In genomic region chr1:232476538-232476950, GRCh38 we compare ENCODE assay signal across 23 cellular contexts.
DNase-seq lines count a peak whose midpoint lies in the region; ATAC-seq, FAIRE-seq and TF ChIP-seq lines count a peak whose summit lies in the region.
"Had no signal": no experiment of that assay in that cellular context is flagged by ENCODE, and none has a peak within 500 bp of the region (broad histone marks: within the 10 kb centered on the region; RNA-seq: fewer than 3 reads in every experiment).

No MANE protein-coding gene starts in this region.

- peak; percentile 52 for ATAC-seq in aorta (ENCODE audit: low FRiP score)
- ATAC-seq: activated CD4-positive, CD25-positive, alpha-beta regulatory T cell treated with anti-CD3 and anti-CD28 coated beads, Interleukin-2, amount 50 U/mL, for 24 hours; left colon; stimulated activated naive B cell treated with anti-CD40 and anti-IgM and Interleukin-4, amounts not matched to agents 10 μg/mL and 1 μg/mL and 100 μg/mL, for 72 hours had no signal

- H3K27me3 ChIP-seq in breast epithelium (no peaks in the 10 kb centered on the region), bronchial epithelial cell (ENCODE audit: control insufficient read depth, insufficient read depth, low read length) (no peaks in the 10 kb centered on the region), aorta (ENCODE audit: control insufficient read depth in 1 of 2, insufficient read depth in 2 of 2, low read length in 1 of 2) (no peaks in the 10 kb centered on the region), PC-9 (ENCODE audit: insufficient read depth, low read depth) (no peaks in the 10 kb centered on the region)

- H3K9me2 ChIP-seq in PC-9 (ENCODE audit: insufficient read depth), result no peaks in the 10 kb centered on the region

- peaks cover 43% of the 10 kb centered on the region for H3K4me1 Mint-ChIP-seq in MCF 10A (ENCODE audit: insufficient read depth, unreplicated experiment)

- H3K4me3 ChIP-seq in breast epithelium (no peak overlapping the region), bronchial epithelial cell (ENCODE audit: low read depth, low read length) (no peak overlapping the region), aorta (ENCODE audit: low read length in 2 of 2) (no peak overlapping the region), PC-9 (no peak overlapping the region)
- H3K4me3 ChIP-seq: thoracic aorta had no signal

- H3F3A ChIP-seq in PC-9 (ENCODE audit: insufficient read depth, low read depth), result peaks cover 11% of the 10 kb centered on the region; the same call in 1 of the 2 replicates

- 73 to 74% methylated on average over 2 of the region's 2 CpGs for WGBS in aorta, 2 donors

- no peaks in the 10 kb centered on the region for H3K27me3 Mint-ChIP-seq in MCF 10A (ENCODE audit: insufficient read depth, unreplicated experiment)
- H3K27me3 Mint-ChIP-seq: activated CD4-positive, alpha-beta memory T cell treated with anti-CD3 and anti-CD28 coated beads, Interleukin-2, amount 10 ng/mL, durations not matched to agents 7 days and 5 days had no signal

- no peak overlapping the region for H3K27ac ChIP-seq in breast epithelium
- H3K27ac ChIP-seq in aorta (ENCODE audit: low read depth in 1 of 2, low read length in 2 of 2), result no peak overlapping the region
- no peak overlapping the region for H3K27ac ChIP-seq in PC-9
- H3K27ac ChIP-seq: 22Rv1, KMS-11, thoracic aorta had no signal

- H3K36me3 Mint-ChIP-seq in MCF 10A (ENCODE audit: insufficient read depth, unreplicated experiment), result peaks cover 26% of the 10 kb centered on the region
- H3K36me3 Mint-ChIP-seq: stimulated activated naive B cell treated with anti-CD40 and anti-IgM and Interleukin-4, amounts not matched to agents 10 μg/mL and 1 μg/mL and 100 μg/mL, for 72 hours had no signal

- no peak for TF ChIP-seq POLR2A in breast epithelium (IDR thresholded peaks at IDR 0.05)

- POLR2A ChIA-PET in MCF 10A (lab: Yijun Ruan, JAX), result interaction anchor here (0.8 to 3.8 kb wide), 7 partner anchors 10 to 545 kb away, joined by 3 to 12 read pairs (median 3); no protein-coding TSS in a partner anchor
- POLR2A ChIA-PET in PC-9 (lab: Charles Lee; ENCODE audit: unreplicated experiment), result no interaction called here

- no peaks in the 10 kb centered on the region for H3K79me2 ChIP-seq in PC-9 (ENCODE audit: low read depth)

- H3K4me1 ChIP-seq in breast epithelium (no peaks in the 10 kb centered on the region), aorta (ENCODE audit: control insufficient read depth in 1 of 2, insufficient read depth in 2 of 2, low read length in 2 of 2) (peaks cover 2 to 3% of the 10 kb centered on the region in 2 donors), PC-9 (replicated peaks; ENCODE audit: insufficient read depth) (peaks cover 15% of the 10 kb centered on the region)
- H3K4me1 ChIP-seq: Caco-2 had no signal

- H3K9me3 ChIP-seq in breast epithelium, result no peaks in the 10 kb centered on the region
- no peaks in the 10 kb centered on the region for H3K9me3 ChIP-seq in aorta (ENCODE audit: control insufficient read depth, low read length)
- H3K9me3 ChIP-seq in PC-9 (ENCODE audit: insufficient read depth, low read depth), result no peaks in the 10 kb centered on the region
- H3K9me3 ChIP-seq: Caco-2, thoracic aorta had no signal

- H3K36me3 ChIP-seq in breast epithelium (no peaks in the 10 kb centered on the region), bronchial epithelial cell (ENCODE audit: control insufficient read depth, insufficient read depth, low read length) (no peaks in the 10 kb centered on the region), aorta (ENCODE audit: control insufficient read depth in 1 of 2, insufficient read depth in 2 of 2, low read length in 1 of 2) (no peaks in the 10 kb centered on the region), PC-9 (ENCODE audit: low read depth) (no peaks in the 10 kb centered on the region)
- H3K36me3 ChIP-seq: thoracic aorta had no signal

- no peaks in the 10 kb centered on the region for H4K20me1 ChIP-seq in PC-9 (ENCODE audit: insufficient read depth)

- H3K9me3 Mint-ChIP-seq in MCF 10A (ENCODE audit: unreplicated experiment), result no peaks in the 10 kb centered on the region
- H3K9me3 Mint-ChIP-seq: activated CD4-positive, alpha-beta memory T cell treated with anti-CD3 and anti-CD28 coated beads, Interleukin-2, amount 10 ng/mL, durations not matched to agents 7 days and 5 days; stimulated activated naive B cell treated with anti-CD40 and anti-IgM and Interleukin-4, amounts not matched to agents 10 μg/mL and 1 μg/mL and 100 μg/mL, for 72 hours had no signal

- no TSS peak for BruUV-seq in MCF 10A (replicated peaks; lab: Mats Ljungman, UMichigan)
- no TSS peak for BruUV-seq in PC-9 (replicated peaks; lab: Mats Ljungman, UMichigan)

- no peak overlapping the region for H3K4me2 ChIP-seq in PC-9
- H3K4me2 ChIP-seq: KMS-11 had no signal

- CTCF ChIA-PET in MCF 10A (lab: Yijun Ruan, JAX), result interaction anchor here (0.9 to 1.7 kb wide), 6 partner anchors 9 to 721 kb away, joined by 3 to 7 read pairs (median 4); no protein-coding TSS in a partner anchor
- CTCF ChIA-PET in PC-9 (lab: Charles Lee), result no interaction called here

- FAIRE-seq in bronchial epithelial cell (lab: Jason Lieb, UNC), result no peak

- no peak overlapping the region for H3K27ac Mint-ChIP-seq in MCF 10A (ENCODE audit: low read depth, unreplicated experiment)
- H3K27ac Mint-ChIP-seq: activated CD4-positive, alpha-beta memory T cell treated with anti-CD3 and anti-CD28 coated beads, Interleukin-2, amount 10 ng/mL, durations not matched to agents 7 days and 5 days; stimulated activated naive B cell treated with anti-CD40 and anti-IgM and Interleukin-4, amounts not matched to agents 10 μg/mL and 1 μg/mL and 100 μg/mL, for 72 hours had no signal

- DNase-seq in MCF 10A (ENCODE audit: unreplicated experiment), result peak; percentile 26
- DNase-seq in breast epithelium (ENCODE audit: low spot score in 2 of 2), result no peak
- DNase-seq in bronchial epithelial cell (ENCODE audit: low read depth), result peak; percentile 52
- DNase-seq in iris pigment epithelial cell (ENCODE audit: low read depth), result peak; percentile 81
- no peak for DNase-seq in aorta
- no peak for DNase-seq in D341Med (ENCODE audit: low spot score)
- DNase-seq in NCI-H2227 treated with DMSO at 0.1 percent for 48 hours (lab: John Stamatoyannopoulos, UW), result no peak
- DNase-seq in PC-9, result no peak
- DNase-seq: activated CD4-positive, alpha-beta memory T cell treated with anti-CD3 and anti-CD28 coated beads, Interleukin-2, amount 10 ng/mL, durations not matched to agents 7 days and 5 days; activated naive CD4-positive, alpha-beta T cell; amniotic stem cell; Caco-2; effector CD8-positive, alpha-beta T cell; left colon; NCI-H1694 treated with DMSO at 0.1 percent for 48 hours; NCI-H774; stimulated activated CD4-positive, alpha-beta T cell treated with anti-CD3 and anti-CD28 coated beads, Interleukin-2, amount 100 ng/mL, for 48 hours; stimulated activated naive B cell treated with anti-CD40 and anti-IgM and Interleukin-4, amounts not matched to agents 10 μg/mL and 1 μg/mL and 100 μg/mL, for 72 hours; SW 1271 had no signal

- intact Hi-C loops in MCF 10A (cut with micrococcal nuclease) (no loop called here), breast epithelium (cut with DNase I; ENCODE audit: low total_unique reads) (loop anchor here (5.0 kb wide), 1 partner anchor 196 kb away; no protein-coding TSS in a partner anchor), aorta (cut with DNase I) (no loop called here), PC-9 (cut with micrococcal nuclease; ENCODE audit: unreplicated experiment) (no loop called here)

- no peak for TF ChIP-seq CTCF in MCF 10A (IDR thresholded peaks at IDR 0.05; ENCODE audit: unreplicated experiment)
- TF ChIP-seq CTCF in breast epithelium (IDR thresholded peaks at IDR 0.05), result no peak
- TF ChIP-seq CTCF in bronchial epithelial cell (IDR thresholded peaks at IDR 0.05; ENCODE audit: insufficient read depth, low read length, severe bottlenecking), result no peak
- TF ChIP-seq CTCF in PC-9 (conservative IDR thresholded peaks at IDR 0.05), result no peak

- no peak overlapping the region for H3K4me3 Mint-ChIP-seq in MCF 10A (ENCODE audit: unreplicated experiment)
- H3K4me3 Mint-ChIP-seq: activated CD4-positive, alpha-beta memory T cell treated with anti-CD3 and anti-CD28 coated beads, Interleukin-2, amount 10 ng/mL, durations not matched to agents 7 days and 5 days; stimulated activated naive B cell treated with anti-CD40 and anti-IgM and Interleukin-4, amounts not matched to agents 10 μg/mL and 1 μg/mL and 100 μg/mL, for 72 hours had no signal

- H2AFZ ChIP-seq in PC-9, result no peak overlapping the region

Comparison
In these comparisons a context has a peak if more than half of its experiments do, and no peak if none do; other contexts are left out.
1. DNase-seq: peak in MCF 10A (single experiment), bronchial epithelial cell (single experiment) and iris pigment epithelial cell (single experiment); none in breast epithelium (0 of 2), aorta (0 of 2), D341Med (single experiment), NCI-H2227 treated with DMSO at 0.1 percent for 48 hours (single experiment) and PC-9 (0 of 2).